In the genomic region with DNA sequence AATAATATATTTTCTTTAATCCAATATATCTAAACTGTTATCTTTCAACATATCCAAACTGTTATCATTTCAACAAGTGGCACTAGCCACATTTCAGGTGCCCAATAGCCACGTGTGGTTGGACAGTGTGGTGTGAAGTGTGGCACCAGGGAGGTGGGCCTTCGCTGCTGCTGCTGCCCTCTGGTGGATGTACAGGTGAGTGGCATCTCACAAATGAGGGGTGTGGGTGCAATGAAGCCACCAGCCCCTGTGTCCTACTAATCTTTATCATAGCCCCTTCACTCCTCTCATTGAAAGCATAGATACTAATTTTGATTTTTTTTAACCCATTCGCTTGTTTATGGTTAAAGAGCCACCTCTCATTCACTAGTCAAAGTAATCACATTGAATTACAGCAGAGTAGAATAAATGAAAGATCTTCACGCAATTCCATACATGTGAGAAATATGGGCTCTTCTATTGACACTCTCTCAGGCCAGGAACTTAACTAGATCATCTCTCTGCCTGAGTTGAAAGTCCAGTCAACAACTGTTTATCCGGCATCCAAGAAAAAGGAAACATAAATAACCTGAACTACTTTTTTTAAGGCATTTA, we compare ENCODE assay signal across 8 cellular contexts.
A peak's percentile ranks its signal among the peaks of the same experiment; 100 is the strongest.
DNase-seq lines count a peak whose midpoint lies in the region; ATAC-seq and TF ChIP-seq lines count a peak whose summit lies in the region.

No MANE protein-coding gene starts in this region.

- H3K9me3 ChIP-seq in neural cell (ENCODE audit: low read length): no peaks in the 10 kb centered on the region

- peak; percentile 71 for TF ChIP-seq RAD21 in neural cell (conservative IDR thresholded peaks at IDR 0.05)

- TF ChIP-seq POLR2A in GM18505 (IDR thresholded peaks at IDR 0.05; ENCODE audit: borderline replicate concordance, extremely low read depth, insufficient read depth, insufficient read length): no peak

- no peak overlapping the region for H3K4me2 ChIP-seq in neural cell (ENCODE audit: low read length)

- H3K4me3 ChIP-seq in neural cell (ENCODE audit: low read length): no peak overlapping the region

- H4K20me1 ChIP-seq in neural cell (ENCODE audit: insufficient read depth): no peaks in the 10 kb centered on the region

- H3F3A ChIP-seq in neural cell (ENCODE audit: insufficient read depth, low read length, poor library complexity, severe bottlenecking): no peaks in the 10 kb centered on the region

- no peak for TF ChIP-seq EP300 in neural cell (conservative IDR thresholded peaks at IDR 0.05; ENCODE audit: poor library complexity, severe bottlenecking)

- TF ChIP-seq CTCF in neural cell (IDR thresholded peaks at IDR 0.05; ENCODE audit: poor library complexity, severe bottlenecking): peak; percentile 66

- H3K36me3 ChIP-seq in neural cell (ENCODE audit: insufficient read depth, low read length): no peaks in the 10 kb centered on the region

- no peaks in the 10 kb centered on the region for H3K27me3 ChIP-seq in neural cell (ENCODE audit: insufficient read depth, low read depth, low read length)

- DNase-seq in NCI-H2081 (lab: John Stamatoyannopoulos, UW): peak; percentile 13 to 33
- DNase-seq in NCI-H2081 treated with DMSO at 0.1 percent for 48 hours (lab: John Stamatoyannopoulos, UW): no peak
- peak; percentile 19 for DNase-seq in NCI-H82 treated with DMSO at 0.1 percent for 48 hours (lab: John Stamatoyannopoulos, UW; ENCODE audit: unreplicated experiment)
- peak; percentile 10 for DNase-seq in central memory CD4-positive, alpha-beta T cell
- DNase-seq in hippocampal formation (lab: John Stamatoyannopoulos, UW): no peak

- no peaks in the 10 kb centered on the region for H3K9me2 ChIP-seq in neural cell (ENCODE audit: insufficient read depth, low read length)

- no peak overlapping the region for H2AFZ ChIP-seq in neural cell (ENCODE audit: low read depth, low read length)

- H3K9ac ChIP-seq in neural cell (ENCODE audit: low read length): no peak overlapping the region

- ATAC-seq in GM21786 (IDR thresholded peaks at IDR 0.05; ENCODE audit: unreplicated experiment) (peak; percentile 50), GM18505 (IDR thresholded peaks at IDR 0.05; ENCODE audit: unreplicated experiment) (no peak)

- H3K27ac ChIP-seq in neural cell (ENCODE audit: low read length): no peak overlapping the region

- H3K79me2 ChIP-seq in neural cell (replicated peaks; ENCODE audit: insufficient read depth, low read length): no peaks in the 10 kb centered on the region

TF ChIP-seq in neural cell, 6 proteins besides CTCF, POLR2A, EP300 and RAD21:
- TF ChIP-seq REST (IDR thresholded peaks at IDR 0.05; ENCODE audit: borderline replicate concordance) (no peak), POLR2AphosphoS5 (IDR thresholded peaks at IDR 0.05) (no peak), EZH2 (IDR thresholded peaks at IDR 0.05; ENCODE audit: borderline replicate concordance, insufficient read depth, low read length, poor library complexity, severe bottlenecking) (no peak), SMC3 (conservative IDR thresholded peaks at IDR 0.05; ENCODE audit: poor library complexity) (peak; percentile 78)

Comparison
In these comparisons a context has a peak if more than half of its experiments do, and no peak if none do; other contexts are left out.
1. DNase-seq: peak in NCI-H2081 (2 of 2), NCI-H82 treated with DMSO at 0.1 percent for 48 hours (single experiment) and central memory CD4-positive, alpha-beta T cell (single experiment); none in NCI-H2081 treated with DMSO at 0.1 percent for 48 hours (single experiment) and hippocampal formation (0 of 2).